In genomic region chr1:234556245-234556943, GRCh38 we compare ENCODE assay signal across 21 cellular contexts.
"Had no signal": no experiment of that assay in that cellular context is flagged by ENCODE, and none has a peak within 500 bp of the region (broad histone marks: within the 10 kb centered on the region; RNA-seq: fewer than 3 reads in every experiment).

No MANE protein-coding gene starts in this region.

- H3K4me3 Mint-ChIP-seq: activated CD4-positive, alpha-beta memory T cell treated with anti-CD3 and anti-CD28 coated beads, Interleukin-2, amount 10 ng/mL, durations not matched to agents 7 days and 5 days; activated CD4-positive, alpha-beta T cell treated with anti-CD3 and anti-CD28 coated beads, Interleukin-2, amount 10 ng/mL, durations not matched to agents 24 days and 14 days; activated naive CD4-positive, alpha-beta T cell treated with anti-CD3 and anti-CD28 coated beads, Interleukin-2, amount 50 U/mL, for 24 hours; activated T-cell treated with anti-CD3 and anti-CD28 coated beads, Interleukin-2, amount 50 U/mL, for 72 hours; effector memory CD8-positive, alpha-beta T cell; naive B cell; neural crest cell; stimulated activated naive CD8-positive, alpha-beta T cell treated with anti-CD3 and anti-CD28 coated beads, Interleukin-15, Interleukin-2, amounts not matched to agents 100 ng/mL and 50 ng/mL, for 24 hours had no signal

- H3K4me1 Mint-ChIP-seq: activated CD4-positive, alpha-beta memory T cell treated with anti-CD3 and anti-CD28 coated beads, Interleukin-2, amount 10 ng/mL, durations not matched to agents 7 days and 5 days; activated CD4-positive, alpha-beta T cell treated with anti-CD3 and anti-CD28 coated beads, Interleukin-2, amount 10 ng/mL, durations not matched to agents 24 days and 14 days; activated naive CD4-positive, alpha-beta T cell treated with anti-CD3 and anti-CD28 coated beads, Interleukin-2, amount 50 U/mL, for 24 hours; naive B cell had no signal

- H3K9me3 Mint-ChIP-seq: activated CD4-positive, alpha-beta memory T cell treated with anti-CD3 and anti-CD28 coated beads, Interleukin-2, amount 10 ng/mL, durations not matched to agents 7 days and 5 days; activated CD4-positive, alpha-beta T cell treated with anti-CD3 and anti-CD28 coated beads, Interleukin-2, amount 10 ng/mL, durations not matched to agents 24 days and 14 days; activated naive CD4-positive, alpha-beta T cell treated with anti-CD3 and anti-CD28 coated beads, Interleukin-2, amount 50 U/mL, for 24 hours; activated T-cell treated with anti-CD3 and anti-CD28 coated beads, Interleukin-2, amount 50 U/mL, for 72 hours; effector memory CD8-positive, alpha-beta T cell; naive B cell; stimulated activated naive CD8-positive, alpha-beta T cell treated with anti-CD3 and anti-CD28 coated beads, Interleukin-15, Interleukin-2, amounts not matched to agents 100 ng/mL and 50 ng/mL, for 24 hours had no signal

- H3K9ac ChIP-seq: SK-N-SH had no signal

- H3K4me1 ChIP-seq: body of pancreas had no signal

- H3K27ac ChIP-seq: body of pancreas, tibial nerve had no signal

- H3K4me3 ChIP-seq: body of pancreas, heart left ventricle, lung, tibial nerve had no signal

- DNase-seq: activated CD4-positive, alpha-beta memory T cell treated with anti-CD3 and anti-CD28 coated beads, Interleukin-2, amount 10 ng/mL, durations not matched to agents 7 days and 5 days; activated CD4-positive, alpha-beta T cell treated with anti-CD3 and anti-CD28 coated beads, Interleukin-2, amount 10 ng/mL, durations not matched to agents 24 days and 14 days; activated gamma-delta T cell; activated T-cell treated with anti-CD3 and anti-CD28 coated beads, Interleukin-2, amount 50 U/mL, for 72 hours; anterior cingulate cortex; body of pancreas; central memory CD4-positive, alpha-beta T cell; effector memory CD8-positive, alpha-beta T cell; heart left ventricle; naive B cell; occipital lobe; SK-N-SH; stimulated activated CD4-positive, alpha-beta T cell treated with anti-CD3 and anti-CD28 coated beads, Interleukin-4, amount 100 ng/mL, for 1 hour; T-helper 2 cell had no signal

- ATAC-seq: activated CD4-positive, CD25-positive, alpha-beta regulatory T cell treated with anti-CD3 and anti-CD28 coated beads, Interleukin-2, amount 50 U/mL, for 24 hours; activated T-cell treated with anti-CD3 and anti-CD28 coated beads, Interleukin-2, amount 50 U/mL, for 72 hours; body of pancreas; effector memory CD8-positive, alpha-beta T cell; heart left ventricle; left colon had no signal

- H3K36me3 ChIP-seq: heart left ventricle, tibial nerve had no signal

- H3K27ac Mint-ChIP-seq: activated CD4-positive, alpha-beta memory T cell treated with anti-CD3 and anti-CD28 coated beads, Interleukin-2, amount 10 ng/mL, durations not matched to agents 7 days and 5 days; activated CD4-positive, alpha-beta T cell treated with anti-CD3 and anti-CD28 coated beads, Interleukin-2, amount 10 ng/mL, durations not matched to agents 24 days and 14 days; activated naive CD4-positive, alpha-beta T cell treated with anti-CD3 and anti-CD28 coated beads, Interleukin-2, amount 50 U/mL, for 24 hours; activated T-cell treated with anti-CD3 and anti-CD28 coated beads, Interleukin-2, amount 50 U/mL, for 72 hours; effector memory CD8-positive, alpha-beta T cell; stimulated activated naive CD8-positive, alpha-beta T cell treated with anti-CD3 and anti-CD28 coated beads, Interleukin-15, Interleukin-2, amounts not matched to agents 100 ng/mL and 50 ng/mL, for 24 hours had no signal

- H3K27me3 Mint-ChIP-seq: activated CD4-positive, alpha-beta T cell treated with anti-CD3 and anti-CD28 coated beads, Interleukin-2, amount 10 ng/mL, durations not matched to agents 24 days and 14 days; activated naive CD4-positive, alpha-beta T cell treated with anti-CD3 and anti-CD28 coated beads, Interleukin-2, amount 50 U/mL, for 24 hours; naive B cell; stimulated activated naive CD8-positive, alpha-beta T cell treated with anti-CD3 and anti-CD28 coated beads, Interleukin-15, Interleukin-2, amounts not matched to agents 100 ng/mL and 50 ng/mL, for 24 hours had no signal

- H3K36me3 Mint-ChIP-seq: activated naive CD4-positive, alpha-beta T cell treated with anti-CD3 and anti-CD28 coated beads, Interleukin-2, amount 50 U/mL, for 24 hours; naive B cell had no signal

- H3K9me3 ChIP-seq: body of pancreas, heart left ventricle, SK-N-SH, tibial nerve had no signal

- H3K4me2 ChIP-seq: SK-N-SH had no signal

- H3K27me3 ChIP-seq: body of pancreas, heart left ventricle, tibial nerve had no signal
